In the genomic region with DNA sequence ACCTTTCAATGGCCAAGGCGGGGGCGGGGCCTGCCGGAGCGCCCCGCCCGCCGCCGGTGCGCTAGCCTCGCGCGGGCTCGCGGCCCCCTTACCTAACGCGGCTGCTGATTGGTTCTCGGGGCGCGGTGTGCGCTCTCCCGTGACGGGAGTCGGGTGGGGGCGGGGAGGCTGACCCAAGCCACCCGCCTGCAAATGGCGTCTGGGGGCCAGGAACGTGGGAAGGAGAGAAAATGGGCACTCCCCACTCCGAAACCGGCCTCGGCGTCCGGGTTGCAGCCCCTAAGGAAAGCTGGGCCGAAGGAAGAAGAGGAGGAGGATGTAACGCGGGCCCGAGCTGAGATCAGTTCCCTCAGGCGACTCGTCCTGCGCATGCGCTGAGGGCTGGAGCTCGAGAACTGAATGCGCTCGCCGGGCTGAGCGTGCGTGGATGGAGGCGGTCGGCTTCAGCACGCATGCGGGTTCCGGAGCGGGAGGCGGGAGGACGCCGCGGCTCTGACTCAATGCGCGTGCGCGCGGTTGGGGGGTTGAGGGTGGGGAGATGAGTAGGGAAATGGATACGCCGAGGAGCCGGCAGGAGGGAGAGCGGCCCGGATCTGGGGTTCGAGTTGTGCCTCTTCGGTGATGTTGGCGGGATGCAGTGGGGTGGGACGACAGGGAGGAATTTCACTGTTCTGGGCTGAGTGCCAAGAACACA, we compare ENCODE assay signal across 9 cellular contexts. TPM values are rescaled to one million over a fixed set of nuclear protein-coding genes. Genes with fewer than 3 reads are reported as not detected.
A peak's percentile ranks its signal among the peaks of the same experiment; 100 is the strongest.
DNase-seq lines count a peak whose midpoint lies in the region; ATAC-seq, FAIRE-seq and TF ChIP-seq lines count a peak whose summit lies in the region.
"Had no signal": no experiment of that assay in that cellular context is flagged by ENCODE, and none has a peak within 500 bp of the region (broad histone marks: within the 10 kb centered on the region; RNA-seq: fewer than 3 reads in every experiment).

SMG9 (minus strand) TSS at position 401 of the 694 bp plus-strand sequence. CDS start 4,221 bp downstream, outside the sequence.

- no peaks in the 10 kb centered on the region for H3K9me1 ChIP-seq in keratinocyte (ENCODE audit: control insufficient read depth, extremely low read depth, insufficient read depth, low read length)

- no peaks in the 10 kb centered on the region for H3K27me3 ChIP-seq in keratinocyte (ENCODE audit: control insufficient read depth, extremely low read depth, insufficient read depth, low read length)

- peak within 1 kb of the TSS; percentile 75 to 93 (median 85) for H3K4me3 ChIP-seq in keratinocyte (ENCODE audit: control insufficient read depth in 2 of 3, extremely low read depth in 1 of 3, insufficient read depth in 2 of 3, low read depth in 1 of 3, low read length in 3 of 3)

- no peak for TF ChIP-seq CTCF in keratinocyte (optimal IDR thresholded peaks at IDR 0.05 in 1 of 3, IDR thresholded peaks at IDR 0.05 in 1 of 3, conservative IDR thresholded peaks at IDR 0.05 in 1 of 3; ENCODE audit: extremely low read depth in 1 of 3, insufficient read depth in 2 of 3, low read length in 3 of 3)

- peak within 1 kb of the TSS; percentile 99 for H3K4me2 ChIP-seq in keratinocyte (ENCODE audit: control insufficient read depth, extremely low read depth, insufficient read depth, low read depth, low read length)

- peak; percentile 99 for DNase-seq in AG20443 (ENCODE audit: low spot score)
- DNase-seq in NCI-H460 (ENCODE audit: extremely low read depth, low read depth) = peak; percentile 96
- peak; percentile 99 for DNase-seq in activated CD4-positive, CD25-positive, alpha-beta regulatory T cell treated with anti-CD3 and anti-CD28 coated beads, Interleukin-2, amount 50 U/mL, for 72 hours
- peak; percentile 97 for DNase-seq in cerebellar cortex (ENCODE audit: low spot score)
- peak; percentile 93 for DNase-seq in keratinocyte (ENCODE audit: low read depth, low spot score)
- peak; percentile 94 to 97 (median 97) for DNase-seq in stimulated activated CD4-positive, alpha-beta T cell treated with anti-CD3 and anti-CD28 coated beads, Interleukin-12 subunit alpha, Interleukin-12 subunit beta, amount 100 ng/mL, for 48 hours (ENCODE audit: low read depth in 2 of 3, low spot score in 1 of 3)

- peak within 1 kb of the TSS; percentile 100 for H3K27ac ChIP-seq in keratinocyte (ENCODE audit: control insufficient read depth, insufficient read depth, low read length)

- peak; percentile 57 for FAIRE-seq in keratinocyte (lab: Jason Lieb, UNC)
- FAIRE-seq: colon had no signal

- dilution Hi-C loops in keratinocyte (cut with MboI; ENCODE audit: extremely low pct_ligation_motif_present, low sequenced_read_pairs) = no loop called here

- H2AFZ ChIP-seq in keratinocyte (ENCODE audit: control insufficient read depth, low read length) = peak within 1 kb of the TSS; percentile 81

- peak within 1 kb of the TSS; percentile 100 for H3K9ac ChIP-seq in keratinocyte (ENCODE audit: control insufficient read depth, extremely low read depth, insufficient read depth, low read length)

- H3K9me3 ChIP-seq in keratinocyte (ENCODE audit: control insufficient read depth, low read depth, low read length) = no peaks in the 10 kb centered on the region

- H4K20me1 ChIP-seq in keratinocyte (ENCODE audit: control insufficient read depth, extremely low read depth, insufficient read depth, low read length) = no peaks in the 10 kb centered on the region

- peaks cover 67% of the 10 kb centered on the region for H3K4me1 ChIP-seq in keratinocyte (ENCODE audit: control insufficient read depth, extremely low read depth, insufficient read depth, low read length)

- H3K79me2 ChIP-seq in keratinocyte (ENCODE audit: control insufficient read depth, insufficient read depth, low read length) = peaks cover 23% of the 10 kb centered on the region

- peak; percentile 48 for ATAC-seq in GM19043 (IDR thresholded peaks at IDR 0.05; ENCODE audit: low read depth, unreplicated experiment)
- peak; percentile 45 for ATAC-seq in HG03378 (IDR thresholded peaks at IDR 0.05; ENCODE audit: unreplicated experiment)

- H3K36me3 ChIP-seq in keratinocyte (ENCODE audit: control insufficient read depth in 2 of 2, extremely low read depth in 1 of 2, insufficient read depth in 2 of 2, low read length in 2 of 2) = peaks cover 7 to 15% of the 10 kb centered on the region in 2 experiments

RNA-seq across cellular contexts. Expression of gene SMG9, which starts in this region (rescaled TPM):
- 20.9 and 21.8 TPM in 2 replicates for total RNA-seq in NCI-H460 (2014; rRNA removed; shearing (Covaris generic))
- 35.9 and 46.5 TPM in 2 replicates for polyA plus RNA-seq in NCI-H460 (2014; cell fraction: nucleus; rRNA removed)
- polyA plus RNA-seq in keratinocyte = 12.1 to 15.6 TPM (median 14.8 TPM) in 3 replicates
- 10.6 TPM for polyA plus RNA-seq in keratinocyte (2011; ENCODE audit: low read depth)
- 7.7 and 12.0 TPM in 2 replicates for polyA plus RNA-seq in keratinocyte (2011; cell fraction: cytosol; rRNA removed)
- 53.4 and 59.6 TPM in 2 replicates for polyA plus RNA-seq in keratinocyte (2011; cell fraction: nucleus; rRNA removed)
- polyA plus RNA-seq in keratinocyte (2012; ENCODE audit: low replicate concordance) = 17.9 and 24.6 TPM in 2 replicates
- polyA minus RNA-seq in keratinocyte = 11.7 to 17.9 TPM (median 12.4 TPM) in 3 replicates
- polyA minus RNA-seq in keratinocyte (2011; cell fraction: cytosol; rRNA and poly(A)+ RNA removed) = 11.9 TPM
- 12.8 and 14.0 TPM in 2 replicates for polyA minus RNA-seq in keratinocyte (2011; cell fraction: nucleus; rRNA and poly(A)+ RNA removed)

Comparison
In these comparisons a context has a peak if more than half of its experiments do, and no peak if none do; other contexts are left out.
1. Peak in every context shown above with its lines: DNase-seq, ATAC-seq, H3K4me3 ChIP-seq and H3K27ac ChIP-seq.